ENCODE assay signal across 12 cellular contexts in the genomic region with DNA sequence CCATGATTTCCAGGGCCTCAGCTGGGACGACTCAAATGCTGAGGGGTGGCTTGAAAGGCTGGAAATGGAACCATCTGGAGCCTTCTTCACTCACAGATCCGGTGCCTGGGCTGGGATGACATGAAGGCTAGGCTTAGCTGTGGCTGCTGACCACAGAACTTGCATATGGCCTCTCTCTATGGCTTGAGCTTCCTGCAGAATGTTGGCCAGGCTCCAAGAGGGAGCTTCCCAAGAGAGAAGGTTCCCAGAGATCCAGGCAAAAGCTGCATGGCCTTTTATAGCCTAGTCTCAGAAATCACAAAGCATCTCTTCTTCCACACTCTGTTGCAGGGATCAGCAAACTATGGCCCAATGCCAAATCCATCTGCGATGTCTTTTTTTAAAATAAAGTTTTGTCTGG. TPM values are rescaled to one million over a fixed set of nuclear protein-coding genes. Genes with fewer than 3 reads are reported as not detected.
A peak's percentile ranks its signal among the peaks of the same experiment; 100 is the strongest.
DNase-seq lines count a peak whose midpoint lies in the region; ATAC-seq, FAIRE-seq and TF ChIP-seq lines count a peak whose summit lies in the region.
"Had no signal": no experiment of that assay in that cellular context is flagged by ENCODE, and none has a peak within 500 bp of the region (broad histone marks: within the 10 kb centered on the region; RNA-seq: fewer than 3 reads in every experiment).

No MANE protein-coding gene starts in this region.

- H3K4me1 Mint-ChIP-seq in MCF 10A (ENCODE audit: insufficient read depth, unreplicated experiment) (no peaks in the 10 kb centered on the region), astrocyte (ENCODE audit: low read depth, unreplicated experiment) (peaks cover 10% of the 10 kb centered on the region), natural killer cell (peaks cover 27 to 34% of the 10 kb centered on the region in 2 donors)

- H3K4me3 ChIP-seq in breast epithelium (no peak overlapping the region), astrocyte (ENCODE audit: insufficient read depth, low read depth, low read length) (no peak overlapping the region), kidney (ENCODE audit: low read length in 2 of 2) (no peak overlapping the region)

- H3K79me2 ChIP-seq in astrocyte (ENCODE audit: insufficient read depth, low read length) = no peaks in the 10 kb centered on the region

- no peaks in the 10 kb centered on the region for H3K36me3 Mint-ChIP-seq in MCF 10A (ENCODE audit: insufficient read depth, unreplicated experiment)
- no peaks in the 10 kb centered on the region for H3K36me3 Mint-ChIP-seq in astrocyte (ENCODE audit: low read depth, unreplicated experiment)
- no peaks in the 10 kb centered on the region for H3K36me3 Mint-ChIP-seq in natural killer cell

- H3K4me3 Mint-ChIP-seq in MCF 10A (ENCODE audit: unreplicated experiment) (no peak overlapping the region), astrocyte (ENCODE audit: unreplicated experiment) (no peak overlapping the region), natural killer cell (no peak overlapping the region)
- H3K4me3 Mint-ChIP-seq: neural crest cell; T-helper 1 cell treated with Interleukin-12 subunit alpha and Interleukin-12 subunit beta and Interleukin-4 antibody, amounts not matched to agents 30 μg/mL and 1 μg/mL, for 36 hours had no signal

- intact Hi-C loops in MCF 10A (cut with micrococcal nuclease) = no loop called here
- intact Hi-C loops in breast epithelium (cut with DNase I; ENCODE audit: low total_unique reads) = no loop called here
- intact Hi-C loops in kidney (cut with DNase I) = no loop called here
- intact Hi-C loops in natural killer cell (cut with micrococcal nuclease) = no loop called here

- H3K27me3 ChIP-seq in breast epithelium (no peaks in the 10 kb centered on the region), astrocyte (ENCODE audit: insufficient read depth, low read length) (no peaks in the 10 kb centered on the region)

- BruUV-seq in MCF 10A (replicated peaks; lab: Mats Ljungman, UMichigan) = no TSS peak

- peaks cover 4% of the 10 kb centered on the region for H3K27me3 Mint-ChIP-seq in MCF 10A (ENCODE audit: insufficient read depth, unreplicated experiment)
- no peaks in the 10 kb centered on the region for H3K27me3 Mint-ChIP-seq in astrocyte (ENCODE audit: low read depth, unreplicated experiment)
- no peaks in the 10 kb centered on the region for H3K27me3 Mint-ChIP-seq in natural killer cell (ENCODE audit: low read depth in 2 of 2)

- H3K9me3 ChIP-seq in breast epithelium (no peaks in the 10 kb centered on the region), astrocyte (ENCODE audit: insufficient read depth, low read depth, low read length) (no peaks in the 10 kb centered on the region), kidney (ENCODE audit: control insufficient read depth in 1 of 2, low read length in 2 of 2) (no peaks in the 10 kb centered on the region)

- no peak overlapping the region for H2AFZ ChIP-seq in astrocyte (ENCODE audit: low read depth, low read length)

- H3K36me3 ChIP-seq in breast epithelium = no peaks in the 10 kb centered on the region
- H3K36me3 ChIP-seq in astrocyte (ENCODE audit: insufficient read depth, low read length) = no peaks in the 10 kb centered on the region
- no peaks in the 10 kb centered on the region for H3K36me3 ChIP-seq in kidney (ENCODE audit: control insufficient read depth in 1 of 2, insufficient read depth in 2 of 2, low read length in 2 of 2)

- CTCF ChIA-PET in MCF 10A (lab: Yijun Ruan, JAX) = interaction anchor here (0.6 to 1.7 kb wide), 3 partner anchors 23 to 506 kb away, joined by 3 to 4 read pairs (median 3); no protein-coding TSS in a partner anchor

- no peak overlapping the region for H3K4me2 ChIP-seq in astrocyte (ENCODE audit: low read length)

- ATAC-seq in natural killer cell = no peak
- no peak for ATAC-seq in HG03280 (IDR thresholded peaks at IDR 0.05; ENCODE audit: unreplicated experiment)
- ATAC-seq in GM19455 (IDR thresholded peaks at IDR 0.05; ENCODE audit: unreplicated experiment) = no peak

- no peaks in the 10 kb centered on the region for H3K9me3 Mint-ChIP-seq in MCF 10A (ENCODE audit: unreplicated experiment)
- H3K9me3 Mint-ChIP-seq in astrocyte (ENCODE audit: unreplicated experiment) = no peaks in the 10 kb centered on the region
- H3K9me3 Mint-ChIP-seq in natural killer cell = no peaks in the 10 kb centered on the region
- H3K9me3 Mint-ChIP-seq: activated T-helper 2 cell treated with anti-CD3 and anti-CD28 coated beads, Interferon-gamma antibody, Interleukin-2, Interleukin-4, amounts not matched to agents 10 μg/mL and 5 μg/mL and 100 μg/mL, durations not matched to agents 14 hours and 24 hours and 36 hours; neural crest cell; T-helper 1 cell treated with Interleukin-12 subunit alpha and Interleukin-12 subunit beta and Interleukin-4 antibody, amounts not matched to agents 30 μg/mL and 1 μg/mL, for 36 hours had no signal

- FAIRE-seq in astrocyte (lab: Jason Lieb, UNC) (no peak), kidney (lab: Jason Lieb, UNC) (no peak)

- no peak for TF ChIP-seq CTCF in MCF 10A (IDR thresholded peaks at IDR 0.05; ENCODE audit: unreplicated experiment)
- TF ChIP-seq CTCF in breast epithelium (IDR thresholded peaks at IDR 0.05) = no peak
- TF ChIP-seq CTCF in astrocyte (IDR thresholded peaks at IDR 0.05; ENCODE audit: insufficient read depth, low read depth, low read length) = no peak
- TF ChIP-seq CTCF in kidney (IDR thresholded peaks at IDR 0.05; ENCODE audit: borderline replicate concordance, extremely low read depth, insufficient read depth) = no peak
- no peak for TF ChIP-seq CTCF in natural killer cell (IDR thresholded peaks at IDR 0.05)

- H3K4me1 ChIP-seq in breast epithelium = no peaks in the 10 kb centered on the region
- H3K4me1 ChIP-seq in astrocyte (ENCODE audit: insufficient read depth, low read length) = no peaks in the 10 kb centered on the region
- H3K4me1 ChIP-seq in kidney (ENCODE audit: control insufficient read depth in 1 of 2, insufficient read depth in 1 of 2, low read depth in 1 of 2, low read length in 2 of 2) = peaks cover 0 to 8% of the 10 kb centered on the region in 2 donors

- POLR2A ChIA-PET in MCF 10A (lab: Yijun Ruan, JAX) = interaction anchor here (0.7 to 1.1 kb wide), 2 partner anchors 22 to 30 kb away, joined by 3 read pairs; no protein-coding TSS in a partner anchor

- TF ChIP-seq POLR2A in breast epithelium (IDR thresholded peaks at IDR 0.05) = no peak

- peak; percentile 9 for DNase-seq in MCF 10A (ENCODE audit: unreplicated experiment)
- no peak for DNase-seq in breast epithelium (ENCODE audit: low spot score in 2 of 2)
- DNase-seq in astrocyte (ENCODE audit: low read depth) = peak; percentile 7
- DNase-seq in kidney = peak; percentile 77
- no peak for DNase-seq in natural killer cell
- DNase-seq in stimulated activated CD4-positive, alpha-beta T cell treated with anti-CD3 and anti-CD28 coated beads, Interleukin-2, amount 100 ng/mL, for 48 hours = no peak
- DNase-seq: NCI-H1048 had no signal

- H3K9ac ChIP-seq in astrocyte (ENCODE audit: low read length) = no peak overlapping the region
- no peak overlapping the region for H3K9ac ChIP-seq in kidney (ENCODE audit: low read length in 2 of 2)

- H3K27ac Mint-ChIP-seq in MCF 10A (ENCODE audit: low read depth, unreplicated experiment) (no peak overlapping the region), astrocyte (ENCODE audit: unreplicated experiment) (peak overlapping the region; percentile 58), natural killer cell (no peak overlapping the region)
- H3K27ac Mint-ChIP-seq: activated T-helper 2 cell treated with anti-CD3 and anti-CD28 coated beads, Interferon-gamma antibody, Interleukin-2, Interleukin-4, amounts not matched to agents 10 μg/mL and 5 μg/mL and 100 μg/mL, durations not matched to agents 14 hours and 24 hours and 36 hours; T-helper 1 cell treated with Interleukin-12 subunit alpha and Interleukin-12 subunit beta and Interleukin-4 antibody, amounts not matched to agents 30 μg/mL and 1 μg/mL, for 36 hours had no signal

- no peak overlapping the region for H3K27ac ChIP-seq in breast epithelium
- no peak overlapping the region for H3K27ac ChIP-seq in astrocyte (ENCODE audit: low read depth, low read length)
- no peak overlapping the region for H3K27ac ChIP-seq in kidney (ENCODE audit: low read depth in 2 of 2, low read length in 2 of 2)

- no peaks in the 10 kb centered on the region for H4K20me1 ChIP-seq in astrocyte (ENCODE audit: insufficient read depth, low read length)

RNA-seq across cellular contexts. Expression of gene GATM, which starts 44.8 kb away (rescaled TPM):
- total RNA-seq in MCF 10A (2022) = 0.54 and 1.6 TPM in 2 replicates
- 10 to 100 TPM in 2 of 3 donors, 1 to 10 TPM in 1; 8.8 to 31.5 (median 22.8) TPM for total RNA-seq in breast epithelium
- total RNA-seq in astrocyte = 5.1 and 5.4 TPM in 2 replicates
- total RNA-seq in kidney = 79.5 TPM
- 421 TPM for polyA plus RNA-seq in kidney (ENCODE audit: insufficient read depth, low read depth, low replicate concordance)
- 1 to 10 TPM; 1.3 to 2.1 (median 2.0) TPM for total RNA-seq in natural killer cell

Comparison
In these comparisons a context has a peak if more than half of its experiments do, and no peak if none do; other contexts are left out.
1. DNase-seq: peak in MCF 10A (single experiment), astrocyte (single experiment) and kidney (single experiment); none in breast epithelium (0 of 2), natural killer cell (single experiment) and stimulated activated CD4-positive, alpha-beta T cell treated with anti-CD3 and anti-CD28 coated beads, Interleukin-2, amount 100 ng/mL, for 48 hours (0 of 2).